ENCODE assay signal across 8 cellular contexts in genomic region chr4:139651282-139652194, GRCh38. TPM values are rescaled to one million over a fixed set of nuclear protein-coding genes. Genes with fewer than 3 reads are reported as not detected.
A peak's percentile ranks its signal among the peaks of the same experiment; 100 is the strongest.
DNase-seq lines count a peak whose midpoint lies in the region; TF ChIP-seq lines count a peak whose summit lies in the region.

No MANE protein-coding gene starts in this region.

- no peak overlapping the region for H2BK20ac ChIP-seq in H9 (ENCODE audit: low read depth, low read length, poor library complexity, severe bottlenecking)

- H4K91ac ChIP-seq in H9 (ENCODE audit: insufficient read length, low read depth, low read length): no peak overlapping the region

- H4K20me1 ChIP-seq in H9 (ENCODE audit: control insufficient read depth, insufficient read depth, insufficient read length): peaks cover 3% of the 10 kb centered on the region

- H2AFZ ChIP-seq in H9 (ENCODE audit: low read length): no peak overlapping the region

- no peaks in the 10 kb centered on the region for H3K4me1 ChIP-seq in H9 (ENCODE audit: insufficient read depth, low read length)
- peaks cover under 1% of the 10 kb centered on the region for H3K4me1 ChIP-seq in cardiac muscle cell (ENCODE audit: low read depth)

- WGBS in H9 (ENCODE audit: extremely low coverage, insufficient read length, low lambda C conversion rate): 100% methylated on average over 1 of the region's 13 CpGs

- H3K23me2 ChIP-seq in H9 (ENCODE audit: insufficient read length, low read depth, low read length, poor library complexity, severe bottlenecking): no peaks in the 10 kb centered on the region

- H3K9ac ChIP-seq in H9 (ENCODE audit: extremely low read depth, insufficient read length, low read length): no peak overlapping the region

- no peak overlapping the region for H2AK5ac ChIP-seq in H9 (ENCODE audit: insufficient read length, low read length)

- H3K4me3 Mint-ChIP-seq in H9: no peak overlapping the region; a peak in 1 of 5 replicates
- no peak overlapping the region for H3K4me3 Mint-ChIP-seq in activated naive CD8-positive, alpha-beta T cell treated with anti-CD3 and anti-CD28 coated beads for 36 hours

- no peak overlapping the region for H3K4me3 ChIP-seq in cardiac muscle cell

- DNase-seq in GM04504 (ENCODE audit: low read depth): peak; percentile 48
- peak; percentile 76 for DNase-seq in H9
- peak; percentile 54 for DNase-seq in NCI-H1092 (lab: John Stamatoyannopoulos, UW)
- DNase-seq in SKM-1 treated with dmso at 0.1 percent for 144 hours (lab: John Stamatoyannopoulos, UW; ENCODE audit: unreplicated experiment): peak; percentile 76
- DNase-seq in activated naive CD8-positive, alpha-beta T cell treated with anti-CD3 and anti-CD28 coated beads for 36 hours: peak; percentile 51
- peak; percentile 84 to 94 for DNase-seq in cardiac muscle cell (ENCODE audit: low read depth in 1 of 2, low spot score in 1 of 2)
- DNase-seq in pulmonary artery endothelial cell (ENCODE audit: low read depth, low spot score): peak; percentile 52
- DNase-seq in mesenteric fat pad (ENCODE audit: low spot score): no peak

- H3K36me3 Mint-ChIP-seq in H9 (ENCODE audit: insufficient read depth in 1 of 3, low read depth in 3 of 3): no peaks in the 10 kb centered on the region
- no peaks in the 10 kb centered on the region for H3K36me3 Mint-ChIP-seq in activated naive CD8-positive, alpha-beta T cell treated with anti-CD3 and anti-CD28 coated beads for 36 hours

- H2BK120ac ChIP-seq in H9 (ENCODE audit: low read depth, low read length, poor library complexity, severe bottlenecking): no peak overlapping the region

- no peak overlapping the region for H3K14ac ChIP-seq in H9 (ENCODE audit: insufficient read depth, low read length)

- no peak overlapping the region for H3K4me2 ChIP-seq in H9 (ENCODE audit: insufficient read depth, insufficient read length, low read length)

- no peak overlapping the region for H4K5ac ChIP-seq in H9 (ENCODE audit: insufficient read length, low read depth, low read length)

- H3K27me3 Mint-ChIP-seq in H9 (ENCODE audit: low read depth): peaks cover 25% of the 10 kb centered on the region
- H3K27me3 Mint-ChIP-seq in activated naive CD8-positive, alpha-beta T cell treated with anti-CD3 and anti-CD28 coated beads for 36 hours: peaks cover 4% of the 10 kb centered on the region

- H2BK5ac ChIP-seq in H9 (ENCODE audit: insufficient read length, low read length): no peak overlapping the region

- no peaks in the 10 kb centered on the region for H3K9me3 Mint-ChIP-seq in H9
- H3K9me3 Mint-ChIP-seq in activated naive CD8-positive, alpha-beta T cell treated with anti-CD3 and anti-CD28 coated beads for 36 hours: no peaks in the 10 kb centered on the region

- no peak overlapping the region for H3K56ac ChIP-seq in H9 (ENCODE audit: insufficient read length, low read depth, low read length)

- no peak overlapping the region for H4K8ac ChIP-seq in H9 (replicated peaks; ENCODE audit: insufficient read length, low read depth, low read length)

- H3K4ac ChIP-seq in H9 (ENCODE audit: low read depth, low read length): no peak overlapping the region

- no peaks in the 10 kb centered on the region for H3K27me3 ChIP-seq in H9 (ENCODE audit: insufficient read depth, low read length)
- H3K27me3 ChIP-seq in cardiac muscle cell: no peaks in the 10 kb centered on the region

- H3K36me3 ChIP-seq in cardiac muscle cell: no peaks in the 10 kb centered on the region

- H3T11ph ChIP-seq in H9 (ENCODE audit: low read length): no peak overlapping the region

- no peak overlapping the region; a peak in 1 of 7 replicates for H3K27ac Mint-ChIP-seq in H9
- H3K27ac Mint-ChIP-seq in activated naive CD8-positive, alpha-beta T cell treated with anti-CD3 and anti-CD28 coated beads for 36 hours: no peak overlapping the region

- no peaks in the 10 kb centered on the region for H3K79me2 ChIP-seq in H9 (ENCODE audit: insufficient read depth, low read length)

- H2BK15ac ChIP-seq in H9 (ENCODE audit: low read depth, low read length): no peak overlapping the region

- H3K79me1 ChIP-seq in H9 (ENCODE audit: insufficient read depth, low read depth, low read length, poor library complexity, severe bottlenecking): no peaks in the 10 kb centered on the region

- no peak overlapping the region for H3K23ac ChIP-seq in H9 (ENCODE audit: insufficient read length, low read depth, low read length)

- H2BK12ac ChIP-seq in H9 (ENCODE audit: insufficient read length, low read depth, low read length): no peak overlapping the region

- peaks cover 0 to 8% of the 10 kb centered on the region in 2 experiments; a peak in 3 of 4 replicates for H3K4me1 Mint-ChIP-seq in H9
- H3K4me1 Mint-ChIP-seq in activated naive CD8-positive, alpha-beta T cell treated with anti-CD3 and anti-CD28 coated beads for 36 hours: peaks cover 3% of the 10 kb centered on the region

- H3K18ac ChIP-seq in H9 (ENCODE audit: insufficient read length, low read depth, low read length): no peak overlapping the region

- H3K9me3 ChIP-seq in H9 (ENCODE audit: control insufficient read depth, low read depth, low read length) (no peaks in the 10 kb centered on the region), cardiac muscle cell (ENCODE audit: low read depth) (no peaks in the 10 kb centered on the region)

- H3K27ac ChIP-seq in H9 (ENCODE audit: insufficient read length, low read depth, low read length) (no peak overlapping the region), cardiac muscle cell (no peak overlapping the region)

- TF ChIP-seq CTCF in H9 (conservative IDR thresholded peaks at IDR 0.05): peak; percentile 95
- peak; percentile 93 for TF ChIP-seq CTCF in cardiac muscle cell (IDR thresholded peaks at IDR 0.05; ENCODE audit: low read depth, low read length)

RNA-seq across cellular contexts. Expression of gene MGST2, which starts 14.1 kb away (rescaled TPM):
- 6.4 and 6.5 TPM in 2 replicates for total RNA-seq in H9 (2021)
- 1 to 10 TPM; 7.3 to 9.5 TPM for total RNA-seq in activated naive CD8-positive, alpha-beta T cell treated with anti-CD3 and anti-CD28 coated beads for 36 hours
- total RNA-seq in cardiac muscle cell: 36.5 and 57.1 TPM in 2 replicates
- 66.9 and 90.8 TPM in 2 replicates for polyA plus RNA-seq in cardiac muscle cell
- total RNA-seq in pulmonary artery endothelial cell: 36.0 and 60.2 TPM in 2 replicates
- 53.7 TPM for total RNA-seq in mesenteric fat pad
